ENCODE assay signal across 18 cellular contexts in the genomic region with DNA sequence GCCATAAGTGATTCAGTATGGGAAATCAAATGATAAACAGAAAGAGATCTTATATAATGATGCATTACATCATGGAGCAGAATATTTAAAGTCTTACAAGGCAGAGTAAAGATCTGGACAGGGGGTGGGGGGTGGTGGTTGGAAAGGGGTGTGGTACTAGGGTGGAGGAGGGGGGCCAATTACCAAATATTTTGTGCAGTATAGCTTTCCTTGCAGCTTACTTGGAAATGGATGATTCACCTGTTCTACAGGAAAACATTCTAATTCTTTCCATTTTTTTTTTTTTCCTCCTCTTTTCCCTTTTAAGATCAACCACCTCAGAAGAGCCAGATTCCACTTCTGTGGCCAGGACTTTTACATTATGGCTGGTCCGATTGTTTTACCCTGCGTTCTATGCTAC.
DNase-seq lines count a peak whose midpoint lies in the region; ATAC-seq and TF ChIP-seq lines count a peak whose summit lies in the region.
"Had no signal": no experiment of that assay in that cellular context is flagged by ENCODE, and none has a peak within 500 bp of the region (broad histone marks: within the 10 kb centered on the region; RNA-seq: fewer than 3 reads in every experiment).

No MANE protein-coding gene starts in this region.

- H3K9me3 ChIP-seq in SK-N-SH, result no peaks in the 10 kb centered on the region
- H3K9me3 ChIP-seq in endocrine pancreas (ENCODE audit: control insufficient read depth, low read length), result no peaks in the 10 kb centered on the region
- H3K9me3 ChIP-seq in vagina, result no peaks in the 10 kb centered on the region

- DNase-seq in SK-N-SH, result no peak
- DNase-seq in vagina (ENCODE audit: extremely low spot score in 2 of 2), result no peak
- no peak for DNase-seq in dermis blood vessel endothelial cell
- DNase-seq in HUDEP-2 (lab: John Stamatoyannopoulos, UW; ENCODE audit: unreplicated experiment in 76 of 76), result no peak
- DNase-seq: 8988T; activated CD4-positive, alpha-beta T cell treated with anti-CD3 and anti-CD28 coated beads, Interleukin-2, amount 10 ng/mL, durations not matched to agents 24 days and 14 days; activated naive CD8-positive, alpha-beta T cell treated with anti-CD3 and anti-CD28 coated beads, Interleukin-2, amount 10 ng/mL, durations not matched to agents 7 days and 5 days; CD4-positive, alpha-beta memory T cell; naive thymus-derived CD8-positive, alpha-beta T cell; NCI-H2171; NK-92 treated with Interleukin-12 subunit alpha and Interleukin-12 subunit beta, amount 100 ng/mL, for 24 hours; SHP77 treated with DMSO at 0.1 percent for 48 hours had no signal

- TF ChIP-seq RAD21 in SK-N-SH (IDR thresholded peaks at IDR 0.05; ENCODE audit: low read length), result no peak

- H3F3A ChIP-seq in SK-N-SH (replicated peaks; ENCODE audit: insufficient read depth), result peaks cover 3% of the 10 kb centered on the region

- H3K4me1 ChIP-seq in SK-N-SH (ENCODE audit: control insufficient read depth in 1 of 2, insufficient read depth in 2 of 2, low read depth in 1 of 2, low read length in 1 of 2), result peaks cover 0 to 25% of the 10 kb centered on the region in 2 experiments; a peak in 2 of 4 replicates
- peaks cover 6% of the 10 kb centered on the region for H3K4me1 ChIP-seq in endocrine pancreas (ENCODE audit: control insufficient read depth, insufficient read depth, low read length)
- H3K4me1 ChIP-seq in vagina, result peaks cover 60% of the 10 kb centered on the region

- ATAC-seq in SK-N-SH treated with all-trans-retinoic acid at 6 μM for 48 hours (no peak), HG03159 (IDR thresholded peaks at IDR 0.05; ENCODE audit: unreplicated experiment) (no peak)
- ATAC-seq: naive thymus-derived CD8-positive, alpha-beta T cell; stimulated activated memory B cell treated with anti-CD40 and anti-IgM and Interleukin-4, amounts not matched to agents 10 μg/mL and 1 μg/mL and 100 μg/mL, for 72 hours had no signal

- TF ChIP-seq CTCF in SK-N-SH (IDR thresholded peaks at IDR 0.05) (no peak), nephron (IDR thresholded peaks at IDR 0.05; ENCODE audit: unreplicated experiment in 3 of 3) (no peak), vagina (IDR thresholded peaks at IDR 0.05) (no peak)

- H3K36me3 ChIP-seq in SK-N-SH (replicated peaks in 1 of 2; ENCODE audit: control insufficient read depth in 1 of 2, insufficient read depth in 2 of 2, low read length in 1 of 2) (no peaks in the 10 kb centered on the region), endocrine pancreas (ENCODE audit: control insufficient read depth, insufficient read depth, low read length) (no peaks in the 10 kb centered on the region), vagina (no peaks in the 10 kb centered on the region)

- H3K4me3 ChIP-seq in SK-N-SH (ENCODE audit: low read depth in 2 of 2, low read length in 1 of 2) (peak overlapping the region in 1 of 2 experiments; percentile 45; a peak in 1 of 4 replicates), endocrine pancreas (ENCODE audit: control insufficient read depth, insufficient read depth, low read length) (peak overlapping the region; percentile 57), vagina (peak overlapping the region; percentile 39 to 43)

- 81% methylated on average over 2 of the region's 2 CpGs for WGBS in SK-N-SH (ENCODE audit: low lambda C conversion rate)

- CTCF ChIA-PET in SK-N-SH (lab: Yijun Ruan, JAX), result interaction anchor here (1.5 kb wide), 1 partner anchor 17 kb away, joined by 3 read pairs; no protein-coding TSS in a partner anchor

- H3K27me3 Mint-ChIP-seq in nephron (ENCODE audit: low read depth), result no peaks in the 10 kb centered on the region
- H3K27me3 Mint-ChIP-seq: activated CD4-positive, alpha-beta T cell treated with anti-CD3 and anti-CD28 coated beads, Interleukin-2, amount 10 ng/mL, durations not matched to agents 24 days and 14 days; activated naive CD8-positive, alpha-beta T cell treated with anti-CD3 and anti-CD28 coated beads, Interleukin-2, amount 10 ng/mL, durations not matched to agents 7 days and 5 days; CD4-positive, alpha-beta memory T cell; central memory CD8-positive, alpha-beta T cell; naive thymus-derived CD8-positive, alpha-beta T cell; stimulated activated memory B cell treated with anti-CD40 and anti-IgM and Interleukin-4, amounts not matched to agents 10 μg/mL and 1 μg/mL and 100 μg/mL, for 72 hours had no signal

- intact Hi-C loops in vagina (cut with DNase I), result loop anchor here (10.0 kb wide), 1 partner anchor 54 kb away; no protein-coding TSS in a partner anchor

- TF ChIP-seq EP300 in SK-N-SH (IDR thresholded peaks at IDR 0.05; ENCODE audit: borderline replicate concordance in 1 of 2, low read depth in 1 of 2, low read length in 1 of 2), result no peak

- H3K9ac ChIP-seq in SK-N-SH (no peak overlapping the region), endocrine pancreas (ENCODE audit: control insufficient read depth, insufficient read depth, low read length) (no peak overlapping the region)

- no peak overlapping the region for H2AFZ ChIP-seq in SK-N-SH (ENCODE audit: low read depth)

- peaks cover under 1% of the 10 kb centered on the region for H3K36me3 Mint-ChIP-seq in nephron (ENCODE audit: low read depth)
- H3K36me3 Mint-ChIP-seq: activated naive CD8-positive, alpha-beta T cell treated with anti-CD3 and anti-CD28 coated beads, Interleukin-2, amount 10 ng/mL, durations not matched to agents 7 days and 5 days; CD4-positive, alpha-beta memory T cell; naive thymus-derived CD8-positive, alpha-beta T cell; stimulated activated memory B cell treated with anti-CD40 and anti-IgM and Interleukin-4, amounts not matched to agents 10 μg/mL and 1 μg/mL and 100 μg/mL, for 72 hours had no signal

- H3K9me3 Mint-ChIP-seq in nephron, result no peaks in the 10 kb centered on the region
- H3K9me3 Mint-ChIP-seq: activated CD4-positive, alpha-beta T cell treated with anti-CD3 and anti-CD28 coated beads, Interleukin-2, amount 10 ng/mL, durations not matched to agents 24 days and 14 days; activated naive CD8-positive, alpha-beta T cell treated with anti-CD3 and anti-CD28 coated beads, Interleukin-2, amount 10 ng/mL, durations not matched to agents 7 days and 5 days; stimulated activated memory B cell treated with anti-CD40 and anti-IgM and Interleukin-4, amounts not matched to agents 10 μg/mL and 1 μg/mL and 100 μg/mL, for 72 hours had no signal

- TF ChIP-seq POLR2A in vagina (IDR thresholded peaks at IDR 0.05), result no peak

- peak overlapping the region in 2 of 3 experiments; percentile 12 to 29 for H3K4me3 Mint-ChIP-seq in nephron
- H3K4me3 Mint-ChIP-seq: activated CD4-positive, alpha-beta T cell treated with anti-CD3 and anti-CD28 coated beads, Interleukin-2, amount 10 ng/mL, durations not matched to agents 24 days and 14 days; activated naive CD8-positive, alpha-beta T cell treated with anti-CD3 and anti-CD28 coated beads, Interleukin-2, amount 10 ng/mL, durations not matched to agents 7 days and 5 days; CD4-positive, alpha-beta memory T cell; central memory CD8-positive, alpha-beta T cell; naive thymus-derived CD8-positive, alpha-beta T cell; stimulated activated memory B cell treated with anti-CD40 and anti-IgM and Interleukin-4, amounts not matched to agents 10 μg/mL and 1 μg/mL and 100 μg/mL, for 72 hours had no signal

- H3K27ac ChIP-seq in SK-N-SH (ENCODE audit: low read depth in 2 of 2, low read length in 1 of 2), result peak overlapping the region in 1 of 2 experiments; percentile 93; a peak in 2 of 4 replicates
- H3K27ac ChIP-seq in vagina, result peak overlapping the region; percentile 80

- H3K27me3 ChIP-seq in SK-N-SH (ENCODE audit: insufficient read depth) (no peaks in the 10 kb centered on the region), endocrine pancreas (ENCODE audit: control insufficient read depth, insufficient read depth, low read length) (no peaks in the 10 kb centered on the region), vagina (no peaks in the 10 kb centered on the region)

- peak overlapping the region in 1 of 3 experiments; percentile 59 for H3K27ac Mint-ChIP-seq in nephron
- H3K27ac Mint-ChIP-seq: activated CD4-positive, alpha-beta T cell treated with anti-CD3 and anti-CD28 coated beads, Interleukin-2, amount 10 ng/mL, durations not matched to agents 24 days and 14 days; activated naive CD8-positive, alpha-beta T cell treated with anti-CD3 and anti-CD28 coated beads, Interleukin-2, amount 10 ng/mL, durations not matched to agents 7 days and 5 days; CD4-positive, alpha-beta memory T cell; naive thymus-derived CD8-positive, alpha-beta T cell; stimulated activated memory B cell treated with anti-CD40 and anti-IgM and Interleukin-4, amounts not matched to agents 10 μg/mL and 1 μg/mL and 100 μg/mL, for 72 hours had no signal

- H3K4me2 ChIP-seq in SK-N-SH, result peak overlapping the region; percentile 97; the same call in 1 of the 2 replicates

- H3K4me1 Mint-ChIP-seq in nephron, result peaks cover 20% of the 10 kb centered on the region
- H3K4me1 Mint-ChIP-seq: activated CD4-positive, alpha-beta T cell treated with anti-CD3 and anti-CD28 coated beads, Interleukin-2, amount 10 ng/mL, durations not matched to agents 24 days and 14 days; activated naive CD8-positive, alpha-beta T cell treated with anti-CD3 and anti-CD28 coated beads, Interleukin-2, amount 10 ng/mL, durations not matched to agents 7 days and 5 days; CD4-positive, alpha-beta memory T cell; central memory CD8-positive, alpha-beta T cell; naive thymus-derived CD8-positive, alpha-beta T cell; stimulated activated memory B cell treated with anti-CD40 and anti-IgM and Interleukin-4, amounts not matched to agents 10 μg/mL and 1 μg/mL and 100 μg/mL, for 72 hours had no signal

- no peaks in the 10 kb centered on the region for H3K79me2 ChIP-seq in SK-N-SH (ENCODE audit: insufficient read depth)

- POLR2A ChIA-PET in SK-N-SH (lab: Yijun Ruan, JAX), result interaction anchor here (0.7 kb wide), 1 partner anchor 198 kb away, joined by 5 read pairs; no protein-coding TSS in a partner anchor

- H4K20me1 ChIP-seq in SK-N-SH (ENCODE audit: insufficient read depth), result no peaks in the 10 kb centered on the region

- no peaks in the 10 kb centered on the region for H3K9me2 ChIP-seq in SK-N-SH
